ENCODE assay signal across 14 cellular contexts in genomic region chr4:11073621-11074051, GRCh38.
DNase-seq lines count a peak whose midpoint lies in the region; ATAC-seq and TF ChIP-seq lines count a peak whose summit lies in the region.
"Had no signal": no experiment of that assay in that cellular context is flagged by ENCODE, and none has a peak within 500 bp of the region (broad histone marks: within the 10 kb centered on the region; RNA-seq: fewer than 3 reads in every experiment).

No MANE protein-coding gene starts in this region.

- no peaks in the 10 kb centered on the region for H3K79me2 ChIP-seq in fibroblast of lung (ENCODE audit: control insufficient read depth, insufficient read depth, low read length)

- H3K9me3 ChIP-seq in fibroblast of lung (ENCODE audit: control insufficient read depth, insufficient read depth, low read depth, low read length) (no peaks in the 10 kb centered on the region), mesenchymal stem cell (ENCODE audit: control insufficient read depth, low read length) (no peaks in the 10 kb centered on the region)
- H3K9me3 ChIP-seq: thyroid gland had no signal

- H3K18ac ChIP-seq in mesenchymal stem cell (ENCODE audit: low read depth in 1 of 2, low read length in 2 of 2), result no peak overlapping the region

- peaks cover 2% of the 10 kb centered on the region for H3K27me3 Mint-ChIP-seq in osteocyte (ENCODE audit: unreplicated experiment)

- H3K4me1 ChIP-seq in fibroblast of lung (ENCODE audit: control insufficient read depth, extremely low read depth, insufficient read depth, low read length) (no peaks in the 10 kb centered on the region), mesenchymal stem cell (ENCODE audit: control insufficient read depth, insufficient read depth, low read depth, low read length) (no peaks in the 10 kb centered on the region)
- H3K4me1 ChIP-seq: thyroid gland had no signal

- H3K36me3 ChIP-seq in fibroblast of lung (ENCODE audit: control insufficient read depth, insufficient read depth, low read length) (no peaks in the 10 kb centered on the region), mesenchymal stem cell (ENCODE audit: control insufficient read depth in 1 of 2, insufficient read depth in 2 of 2, low read depth in 1 of 2, low read length in 2 of 2) (no peaks in the 10 kb centered on the region)
- H3K36me3 ChIP-seq: thyroid gland had no signal

- H2BK120ac ChIP-seq in mesenchymal stem cell (ENCODE audit: low read depth, low read length), result no peak overlapping the region

- no peaks in the 10 kb centered on the region for H3K4me1 Mint-ChIP-seq in osteocyte (ENCODE audit: unreplicated experiment)

- H4K8ac ChIP-seq in mesenchymal stem cell (ENCODE audit: low read length), result no peak overlapping the region

- no peak overlapping the region for H2AK5ac ChIP-seq in mesenchymal stem cell (ENCODE audit: low read length, severe bottlenecking)

- H3K27ac ChIP-seq in fibroblast of lung (ENCODE audit: insufficient read depth, low read length) (no peak overlapping the region), mesenchymal stem cell (ENCODE audit: low read length, poor library complexity, severe bottlenecking) (no peak overlapping the region)
- H3K27ac ChIP-seq: thyroid gland had no signal

- H4K20me1 ChIP-seq in fibroblast of lung (ENCODE audit: control insufficient read depth, extremely low read depth, insufficient read depth, low read length), result no peaks in the 10 kb centered on the region

- no peak overlapping the region for H3K14ac ChIP-seq in mesenchymal stem cell (ENCODE audit: low read length in 2 of 2)

- no peak overlapping the region for H3K4ac ChIP-seq in mesenchymal stem cell (ENCODE audit: low read depth in 1 of 2, low read length in 2 of 2)

- no peak overlapping the region for H3K4me3 Mint-ChIP-seq in osteocyte (ENCODE audit: unreplicated experiment)

- H2BK5ac ChIP-seq in mesenchymal stem cell (ENCODE audit: low read depth, low read length, poor library complexity, severe bottlenecking), result no peak overlapping the region

- no peaks in the 10 kb centered on the region for H3K36me3 Mint-ChIP-seq in osteocyte (ENCODE audit: unreplicated experiment)
- H3K36me3 Mint-ChIP-seq: immature natural killer cell had no signal

- no peak overlapping the region for H2BK12ac ChIP-seq in mesenchymal stem cell (ENCODE audit: low read length in 2 of 2)

- TF ChIP-seq CTCF in fibroblast of lung (conservative IDR thresholded peaks at IDR 0.05 in 1 of 2, IDR thresholded peaks at IDR 0.05 in 1 of 2; ENCODE audit: low read depth in 1 of 2, low read length in 2 of 2) (no peak), osteocyte (IDR thresholded peaks at IDR 0.05) (no peak)

- no peaks in the 10 kb centered on the region for H3K79me1 ChIP-seq in mesenchymal stem cell (replicated peaks; ENCODE audit: low read length, poor library complexity, severe bottlenecking)

- no peak overlapping the region for H3K23ac ChIP-seq in mesenchymal stem cell (ENCODE audit: low read length in 2 of 2)

- no peaks in the 10 kb centered on the region for H3K27me3 ChIP-seq in fibroblast of lung (ENCODE audit: control insufficient read depth, insufficient read depth, low read length)
- H3K27me3 ChIP-seq in mesenchymal stem cell (ENCODE audit: control insufficient read depth in 1 of 2, insufficient read depth in 1 of 2, low read length in 2 of 2), result no peaks in the 10 kb centered on the region
- H3K27me3 ChIP-seq: thyroid gland had no signal

- H2AFZ ChIP-seq in fibroblast of lung (ENCODE audit: low read length), result no peak overlapping the region
- H2AFZ ChIP-seq in mesenchymal stem cell (ENCODE audit: low read depth, low read length), result no peak overlapping the region

- H3K9ac ChIP-seq in fibroblast of lung (ENCODE audit: insufficient read depth, low read length), result no peak overlapping the region
- H3K9ac ChIP-seq in mesenchymal stem cell (ENCODE audit: low read length), result peak overlapping the region; percentile 56

- H2BK15ac ChIP-seq in mesenchymal stem cell (ENCODE audit: low read depth, poor library complexity, severe bottlenecking), result no peak overlapping the region

- DNase-seq in DMS 273 (lab: John Stamatoyannopoulos, UW; ENCODE audit: unreplicated experiment), result peak; percentile 97
- DNase-seq in NCI-H69 (lab: John Stamatoyannopoulos, UW), result peak; percentile 71
- peak; percentile 55 to 97 for DNase-seq in fibroblast of lung (ENCODE audit: low read depth in 2 of 2)
- no peak for DNase-seq in mesenchymal stem cell
- no peak for DNase-seq in osteocyte (ENCODE audit: extremely low spot score, unreplicated experiment)
- no peak for DNase-seq in NCI-H1436 (lab: John Stamatoyannopoulos, UW)
- DNase-seq in amygdala (lab: John Stamatoyannopoulos, UW), result no peak
- DNase-seq: activated CD4-positive, alpha-beta T cell treated with anti-CD3 and anti-CD28 coated beads for 4 hours; activated gamma-delta T cell treated with Interleukin-2 at 50 U/mL for 16 hours; effector CD4-positive, alpha-beta T cell; immature natural killer cell; NCI-H187 had no signal

- peaks cover 3% of the 10 kb centered on the region for H3K9me3 Mint-ChIP-seq in osteocyte (ENCODE audit: unreplicated experiment)
- H3K9me3 Mint-ChIP-seq: immature natural killer cell had no signal

- no peak overlapping the region for H3K4me3 ChIP-seq in fibroblast of lung (replicated peaks in 1 of 4; ENCODE audit: control extremely low read depth in 1 of 4, insufficient read depth in 1 of 4, low read depth in 3 of 4, low read length in 4 of 4)
- no peak overlapping the region for H3K4me3 ChIP-seq in mesenchymal stem cell (ENCODE audit: insufficient read depth in 1 of 2, low read depth in 1 of 2, low read length in 2 of 2)
- H3K4me3 ChIP-seq: thyroid gland had no signal

- H4K91ac ChIP-seq in mesenchymal stem cell (ENCODE audit: low read length), result no peak overlapping the region

- no peak for ATAC-seq in HG03521 (IDR thresholded peaks at IDR 0.05; ENCODE audit: unreplicated experiment)

- H3K4me2 ChIP-seq in fibroblast of lung (ENCODE audit: extremely low read depth, insufficient read depth, low read length) (no peak overlapping the region), mesenchymal stem cell (ENCODE audit: low read length, poor library complexity, severe bottlenecking) (no peak overlapping the region)

- H3K27ac Mint-ChIP-seq in osteocyte (ENCODE audit: unreplicated experiment), result no peak overlapping the region

- WGBS in mesenchymal stem cell, result 95% methylated on average over 6 of the region's 6 CpGs

Comparison
In these comparisons a context has a peak if more than half of its experiments do, and no peak if none do; other contexts are left out.
1. DNase-seq: peak in DMS 273 (single experiment), NCI-H69 (single experiment) and fibroblast of lung (2 of 2); none in mesenchymal stem cell (single experiment), osteocyte (single experiment), NCI-H1436 (single experiment) and amygdala (0 of 56).